ENCODE assay signal across 14 cellular contexts in the genomic region with DNA sequence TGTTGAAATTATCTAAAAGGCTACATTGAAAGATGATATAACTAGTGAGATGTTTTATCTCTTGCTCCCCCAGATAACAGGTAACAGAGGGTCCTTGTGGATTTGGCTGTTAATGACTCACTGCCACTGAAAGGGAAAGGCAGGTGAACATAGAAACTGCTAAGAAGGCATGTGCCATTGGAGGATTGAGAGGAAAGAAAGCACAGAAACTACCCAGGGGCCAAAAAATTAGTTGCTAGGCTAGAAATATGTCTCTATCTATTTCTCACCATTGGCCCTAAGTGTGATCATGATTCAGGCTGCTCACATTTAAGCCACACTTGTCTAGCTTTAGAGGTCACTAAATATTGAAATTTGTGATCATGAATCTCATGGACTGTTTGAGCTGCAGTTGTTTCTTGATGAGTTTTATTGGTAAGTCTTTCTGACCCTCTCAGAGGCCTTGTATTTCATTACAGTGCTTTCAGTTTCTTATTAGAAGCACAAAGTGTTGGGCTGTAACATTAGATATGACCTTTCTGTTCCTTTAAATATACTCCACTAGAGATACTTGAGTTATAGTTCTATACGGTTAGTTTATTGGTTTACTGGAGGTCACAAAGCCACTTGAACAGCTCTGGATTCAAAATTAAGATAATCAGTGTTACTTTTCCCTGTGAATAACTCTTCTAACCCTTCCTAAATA. TPM values are rescaled to one million over a fixed set of nuclear protein-coding genes. Genes with fewer than 3 reads are reported as not detected.
A peak's percentile ranks its signal among the peaks of the same experiment; 100 is the strongest.
DNase-seq lines count a peak whose midpoint lies in the region; ATAC-seq and TF ChIP-seq lines count a peak whose summit lies in the region.
"Had no signal": no experiment of that assay in that cellular context is flagged by ENCODE, and none has a peak within 500 bp of the region (broad histone marks: within the 10 kb centered on the region; RNA-seq: fewer than 3 reads in every experiment).

No MANE protein-coding gene starts in this region.

- DNase-seq in right atrium auricular region (ENCODE audit: low spot score) (no peak), heart left ventricle (no peak), type B pancreatic cell (ENCODE audit: extremely low spot score, unreplicated experiment) (no peak), BE2C (no peak), HuH-7.5 (ENCODE audit: low spot score) (no peak)
- DNase-seq in activated CD4-positive, CD25-positive, alpha-beta regulatory T cell treated with anti-CD3 and anti-CD28 coated beads, Interleukin-2, amount 50 U/mL, for 72 hours: no peak
- DNase-seq: GOT3, naive B cell, NCI-H2029 treated with DMSO at 0.1 percent for 48 hours had no signal

- WGBS in heart left ventricle, 4 donors: 20 to 69% (median 43%) methylated on average over 1 of the region's 1 CpG

- H3K27me3 Mint-ChIP-seq in type B pancreatic cell: no peaks in the 10 kb centered on the region
- H3K27me3 Mint-ChIP-seq: brain, naive B cell had no signal

- H3K4me3 Mint-ChIP-seq in type B pancreatic cell: no peak overlapping the region
- H3K4me3 Mint-ChIP-seq: brain, naive B cell had no signal

- no peak for TF ChIP-seq POLR2A in heart left ventricle (IDR thresholded peaks at IDR 0.05)

- peaks cover 33% of the 10 kb centered on the region for H3K36me3 Mint-ChIP-seq in type B pancreatic cell

- intact Hi-C loops in heart left ventricle (cut with DNase I): no loop called here

- H3K27ac ChIP-seq in right atrium auricular region (peak overlapping the region; percentile 22 to 72), heart left ventricle (peak overlapping the region in 1 of 12 donors; percentile 7)
- H3K27ac ChIP-seq: gastroesophageal sphincter had no signal

- no peak overlapping the region for H3K4me3 ChIP-seq in right atrium auricular region
- H3K4me3 ChIP-seq in heart left ventricle: no peak overlapping the region
- no peak overlapping the region for H3K4me3 ChIP-seq in BE2C (ENCODE audit: low read depth, low read length)
- H3K4me3 ChIP-seq: BLaER1 treated with 17β-estradiol and CSF1 and Interleukin-3, amounts not matched to agents 10 nM and 100 nM; gastroesophageal sphincter had no signal

- peak overlapping the region; percentile 4 for H3K27ac Mint-ChIP-seq in type B pancreatic cell

- H3K4me1 ChIP-seq in right atrium auricular region (peaks cover 0 to 38% of the 10 kb centered on the region in 2 donors), heart left ventricle (peaks cover 0 to 43% (median 19%) of the 10 kb centered on the region in 12 donors), BE2C (peaks cover 26% of the 10 kb centered on the region)

- H3K36me3 ChIP-seq in right atrium auricular region (peaks cover 34% of the 10 kb centered on the region), heart left ventricle (peaks cover 0 to 68% (median 56%) of the 10 kb centered on the region in 9 donors), BE2C (peaks cover 19% of the 10 kb centered on the region)

- H3K4me1 Mint-ChIP-seq in type B pancreatic cell (ENCODE audit: unreplicated experiment): peaks cover 24% of the 10 kb centered on the region

- no peaks in the 10 kb centered on the region for H3K9me3 ChIP-seq in right atrium auricular region
- H3K9me3 ChIP-seq in heart left ventricle: no peaks in the 10 kb centered on the region
- no peaks in the 10 kb centered on the region for H3K9me3 ChIP-seq in BE2C
- H3K9me3 ChIP-seq: BLaER1 treated with 17β-estradiol and CSF1 and Interleukin-3, amounts not matched to agents 10 nM and 100 nM; gastroesophageal sphincter had no signal

- no peaks in the 10 kb centered on the region for H3K27me3 ChIP-seq in right atrium auricular region
- H3K27me3 ChIP-seq in heart left ventricle: no peaks in the 10 kb centered on the region
- H3K27me3 ChIP-seq in BE2C: no peaks in the 10 kb centered on the region
- H3K27me3 ChIP-seq: BLaER1 treated with 17β-estradiol and CSF1 and Interleukin-3, amounts not matched to agents 10 nM and 100 nM; gastroesophageal sphincter had no signal

- TF ChIP-seq CTCF in right atrium auricular region (IDR thresholded peaks at IDR 0.05) (no peak), heart left ventricle (IDR thresholded peaks at IDR 0.05) (no peak), type B pancreatic cell (conservative IDR thresholded peaks at IDR 0.05) (no peak), BE2C (IDR thresholded peaks at IDR 0.05; ENCODE audit: low read depth, low read length) (no peak)

- ATAC-seq in heart left ventricle: no peak
- ATAC-seq in HG02610 (IDR thresholded peaks at IDR 0.05; ENCODE audit: unreplicated experiment): peak; percentile 28
- ATAC-seq in HG03571 (IDR thresholded peaks at IDR 0.05; ENCODE audit: unreplicated experiment): peak; percentile 54
- ATAC-seq: gastroesophageal sphincter had no signal

- H3K9me3 Mint-ChIP-seq in type B pancreatic cell: peaks cover 4% of the 10 kb centered on the region
- H3K9me3 Mint-ChIP-seq: brain, naive B cell had no signal

RNA-seq across cellular contexts. Expression of a gene that starts 26.2 kb away (rescaled TPM):
- total RNA-seq in right atrium auricular region (10 to 100 TPM; 37.0 to 64.4 TPM), heart left ventricle (10 to 100 TPM; 20.4 to 41.8 (median 31.3) TPM), type B pancreatic cell (ENCODE audit: low replicate concordance) (32.9 and 39.7 TPM in 2 replicates)
- polyA plus RNA-seq in heart left ventricle: 10 to 100 TPM; 10.1 to 16.6 TPM
- 22.4 TPM for polyA plus RNA-seq in BE2C (2012; ENCODE audit: insufficient read depth, insufficient read length, low read depth)

Comparison
In these comparisons a context has a peak if more than half of its experiments do, and no peak if none do; other contexts are left out.
1. ATAC-seq: peak in HG02610 (single experiment) and HG03571 (single experiment); none in heart left ventricle (0 of 4).